12 cellular contexts compared by ENCODE assay signal in genomic region chr9:120950421-120951388, GRCh38. TPM values are rescaled to one million over a fixed set of nuclear protein-coding genes. Genes with fewer than 3 reads are reported as not detected.
DNase-seq lines count a peak whose midpoint lies in the region; ATAC-seq and TF ChIP-seq lines count a peak whose summit lies in the region.
"Had no signal": no experiment of that assay in that cellular context is flagged by ENCODE, and none has a peak within 500 bp of the region (broad histone marks: within the 10 kb centered on the region; RNA-seq: fewer than 3 reads in every experiment).

No MANE protein-coding gene starts in this region.

- TF ChIP-seq CTCF in right atrium auricular region (IDR thresholded peaks at IDR 0.05) (no peak), brain (conservative IDR thresholded peaks at IDR 0.05) (no peak), lower lobe of right lung (IDR thresholded peaks at IDR 0.05) (no peak)

- H3K36me3 ChIP-seq in right atrium auricular region (no peaks in the 10 kb centered on the region), lower lobe of right lung (no peaks in the 10 kb centered on the region), aorta (ENCODE audit: control insufficient read depth in 1 of 2, insufficient read depth in 2 of 2, low read length in 1 of 2) (no peaks in the 10 kb centered on the region)
- H3K36me3 ChIP-seq: neutrophil had no signal

- H3K4me1 Mint-ChIP-seq in brain, result peaks cover 5% of the 10 kb centered on the region

- no peak for DNase-seq in right cardiac atrium
- DNase-seq in right atrium auricular region (ENCODE audit: low spot score), result no peak
- no peak for DNase-seq in lower lobe of right lung
- DNase-seq in aorta, result no peak
- DNase-seq in A172 (ENCODE audit: low spot score), result no peak
- DNase-seq in stimulated activated CD4-positive, alpha-beta T cell treated with anti-CD3 and anti-CD28 coated beads, Interleukin-4, amount 100 ng/mL, for 1 hour, result no peak
- DNase-seq: activated effector memory CD4-positive, alpha-beta T cell treated with Interleukin-2 at 50 U/mL for 16 hours; islet precursor cell; testis had no signal

- 64% methylated on average over 8 of the region's 8 CpGs for WGBS in right cardiac atrium
- WGBS in aorta, 2 donors, result 62 to 65% methylated on average over 8 of the region's 8 CpGs

- H3K27ac ChIP-seq in right cardiac atrium (ENCODE audit: low read length), result no peak overlapping the region
- peak overlapping the region in 1 of 2 donors; percentile 18 for H3K27ac ChIP-seq in right atrium auricular region
- H3K27ac ChIP-seq in lower lobe of right lung, result peak overlapping the region; percentile 66
- peak overlapping the region; percentile 79 to 91 for H3K27ac ChIP-seq in aorta (ENCODE audit: low read depth in 1 of 2, low read length in 2 of 2)
- H3K27ac ChIP-seq: neutrophil, testis had no signal

- H3K4me3 Mint-ChIP-seq in brain, result no peak overlapping the region

- intact Hi-C loops in right cardiac atrium (cut with DNase I) (no loop called here), lower lobe of right lung (cut with DNase I) (no loop called here), aorta (cut with DNase I) (no loop called here)

- ATAC-seq in right cardiac atrium (peak; percentile 58 to 75), lower lobe of right lung (peak; percentile 69 to 88), aorta (ENCODE audit: low FRiP score) (no peak), GM21528 (IDR thresholded peaks at IDR 0.05; ENCODE audit: low FRiP score, unreplicated experiment) (no peak)

- H3K27ac Mint-ChIP-seq in brain, result peak overlapping the region in 4 of 5 experiments; percentile 28 to 76 (median 70)

- H3K9me3 ChIP-seq in right cardiac atrium (ENCODE audit: control insufficient read depth, low read length), result no peaks in the 10 kb centered on the region
- H3K9me3 ChIP-seq in right atrium auricular region, result no peaks in the 10 kb centered on the region
- no peaks in the 10 kb centered on the region for H3K9me3 ChIP-seq in lower lobe of right lung
- H3K9me3 ChIP-seq in aorta (ENCODE audit: control insufficient read depth, low read length), result no peaks in the 10 kb centered on the region
- H3K9me3 ChIP-seq: neutrophil, testis had no signal

- H3K27me3 Mint-ChIP-seq in brain, result no peaks in the 10 kb centered on the region

- no peaks in the 10 kb centered on the region for H3K36me3 Mint-ChIP-seq in brain

- no peaks in the 10 kb centered on the region for H3K4me1 ChIP-seq in right cardiac atrium (ENCODE audit: control insufficient read depth, insufficient read depth, low read length)
- no peaks in the 10 kb centered on the region for H3K4me1 ChIP-seq in right atrium auricular region
- peaks cover 27% of the 10 kb centered on the region for H3K4me1 ChIP-seq in lower lobe of right lung
- H3K4me1 ChIP-seq in aorta (ENCODE audit: control insufficient read depth in 1 of 2, insufficient read depth in 2 of 2, low read length in 2 of 2), result peaks cover 0 to 8% of the 10 kb centered on the region in 2 donors

- H3K9me3 Mint-ChIP-seq in brain, result no peaks in the 10 kb centered on the region

- H3K4me3 ChIP-seq in right cardiac atrium (ENCODE audit: low read length) (no peak overlapping the region), right atrium auricular region (no peak overlapping the region), lower lobe of right lung (no peak overlapping the region), aorta (ENCODE audit: low read length in 2 of 2) (no peak overlapping the region)
- H3K4me3 ChIP-seq: testis had no signal

- H3K27me3 ChIP-seq in right cardiac atrium (ENCODE audit: control insufficient read depth, insufficient read depth) (no peaks in the 10 kb centered on the region), right atrium auricular region (no peaks in the 10 kb centered on the region), lower lobe of right lung (ENCODE audit: low read depth) (no peaks in the 10 kb centered on the region), aorta (ENCODE audit: control insufficient read depth in 1 of 2, insufficient read depth in 2 of 2, low read length in 1 of 2) (no peaks in the 10 kb centered on the region)
- H3K27me3 ChIP-seq: neutrophil, testis had no signal

RNA-seq across cellular contexts. Expression of gene TRAF1, which starts 24.1 kb away (rescaled TPM):
- total RNA-seq in right cardiac atrium (1 to 10 TPM; 4.1 to 6.1 (median 5.1) TPM), right atrium auricular region (1 to 10 TPM; 2.0 to 3.0 TPM), lower lobe of right lung (5.8 TPM), aorta (10 to 100 TPM; 19.8 to 25.7 TPM)
- polyA plus RNA-seq in right cardiac atrium (3.9 TPM), brain (ENCODE audit: insufficient read depth, low read depth, low replicate concordance) (1.9 TPM), aorta (10 to 100 TPM; 10.5 to 43.3 TPM)
- total RNA-seq in A172 (2014; rRNA removed; shearing (Covaris generic)), result 0.91 and 0.95 TPM in 2 replicates

Comparison
In these comparisons a context has a peak if more than half of its experiments do, and no peak if none do; other contexts are left out.
1. ATAC-seq: peak in right cardiac atrium (2 of 2) and lower lobe of right lung (2 of 2); none in aorta (single experiment) and GM21528 (single experiment).